9 cellular contexts compared by ENCODE assay signal in the genomic region with DNA sequence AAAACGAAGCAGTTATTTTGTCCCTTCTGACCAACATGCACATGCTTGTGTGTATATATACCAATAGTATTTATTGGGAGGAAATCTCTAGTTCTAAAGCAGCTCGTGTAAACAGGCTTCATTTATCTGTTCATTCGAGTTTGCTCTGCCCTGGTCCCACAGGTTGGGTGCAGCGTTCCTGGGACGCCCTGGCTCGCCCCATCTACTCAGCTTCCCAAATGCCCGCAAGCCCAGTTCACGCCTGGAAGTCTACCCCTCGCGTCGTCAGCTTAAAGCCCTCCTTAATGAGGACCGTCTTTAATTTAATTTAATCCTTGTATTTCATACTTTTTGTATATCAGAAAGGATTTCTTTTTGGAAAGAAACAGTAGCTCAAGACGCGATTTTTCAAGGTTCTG. TPM values are rescaled to one million over a fixed set of nuclear protein-coding genes. Genes with fewer than 3 reads are reported as not detected.
DNase-seq lines count a peak whose midpoint lies in the region; ATAC-seq, FAIRE-seq and TF ChIP-seq lines count a peak whose summit lies in the region.
"Had no signal": no experiment of that assay in that cellular context is flagged by ENCODE, and none has a peak within 500 bp of the region (broad histone marks: within the 10 kb centered on the region; RNA-seq: fewer than 3 reads in every experiment).

No MANE protein-coding gene starts in this region.

- H3K9me3 ChIP-seq in GM12878 (replicated peaks; ENCODE audit: control insufficient read depth, insufficient read depth, low read length), result no peaks in the 10 kb centered on the region
- no peaks in the 10 kb centered on the region for H3K9me3 ChIP-seq in HepG2 (ENCODE audit: low read length)
- no peaks in the 10 kb centered on the region for H3K9me3 ChIP-seq in tibial artery
- H3K9me3 ChIP-seq in body of pancreas, result no peaks in the 10 kb centered on the region

- H3K79me2 ChIP-seq in GM12878 (ENCODE audit: control insufficient read depth, insufficient read depth, low read length) (no peaks in the 10 kb centered on the region), HepG2 (ENCODE audit: insufficient read depth, low read length) (no peaks in the 10 kb centered on the region)

- TF ChIP-seq POLR2A in GM12878 (IDR thresholded peaks at IDR 0.05; ENCODE audit: low read depth, low read length) (no peak), HepG2 (IDR thresholded peaks at IDR 0.05; ENCODE audit: insufficient read depth in 1 of 2, low read depth in 2 of 2, low read length in 2 of 2) (no peak), body of pancreas (IDR thresholded peaks at IDR 0.05) (no peak)

- CTCF ChIA-PET in GM12878 (lab: Yijun Ruan, JAX), result interaction anchor here (0.6 to 1.4 kb wide), 2 partner anchors 45 to 1093 kb away, joined by 3 to 4 read pairs; a partner anchor contains a TSS
- CTCF ChIA-PET in HepG2 (lab: Yijun Ruan, JAX; ENCODE audit: low intra/inter-chr PET ratio, low total read pairs), result no interaction called here

- in situ Hi-C loops in GM12878 (cut with MboI), result no loop called here
- in situ Hi-C loops in HepG2 (cut with HindIII; ENCODE audit: extremely low pct_ligation_motif_present, low pct_unique_long_range_greater_than_20kb), result no loop called here

- RAD21 ChIA-PET in GM12878 (lab: Charles Lee; ENCODE audit: unreplicated experiment), result no interaction called here

- H3K4me3 Mint-ChIP-seq in activated CD4-positive, alpha-beta T cell treated with anti-CD3 and anti-CD28 coated beads, Interleukin-2, amount 10 ng/mL, durations not matched to agents 24 days and 14 days, result peak overlapping the region; percentile 77

- WGBS in GM12878 (ENCODE audit: insufficient coverage, insufficient replicate concordance, low lambda C conversion rate, missing lambda C conversion rate), result 33% methylated on average over 14 of the region's 14 CpGs
- WGBS in HepG2 (ENCODE audit: low lambda C conversion rate), result 50% methylated on average over 14 of the region's 14 CpGs
- WGBS in body of pancreas, 2 donors, result 7 to 10% methylated on average over 14 of the region's 14 CpGs

- H4K20me1 ChIP-seq in GM12878 (ENCODE audit: control insufficient read depth, insufficient read depth) (no peaks in the 10 kb centered on the region), HepG2 (ENCODE audit: insufficient read depth, low read length) (no peaks in the 10 kb centered on the region)

- POLR2A ChIA-PET in GM12878 (lab: Charles Lee) (no interaction called here), HepG2 (lab: Yijun Ruan, JAX) (no interaction called here)

- H3K4me1 Mint-ChIP-seq in activated CD4-positive, alpha-beta T cell treated with anti-CD3 and anti-CD28 coated beads, Interleukin-2, amount 10 ng/mL, durations not matched to agents 24 days and 14 days, result peaks cover 14% of the 10 kb centered on the region

- peaks cover 7% of the 10 kb centered on the region for H3K36me3 Mint-ChIP-seq in activated CD4-positive, alpha-beta T cell treated with anti-CD3 and anti-CD28 coated beads, Interleukin-2, amount 10 ng/mL, durations not matched to agents 24 days and 14 days (ENCODE audit: low read depth)

- H3K4me2 ChIP-seq in GM12878 (ENCODE audit: control insufficient read depth, insufficient read depth) (peak overlapping the region; percentile 17), HepG2 (ENCODE audit: low read depth, low read length) (peak overlapping the region; percentile 59)

- no peaks in the 10 kb centered on the region for H3K9me3 Mint-ChIP-seq in activated CD4-positive, alpha-beta T cell treated with anti-CD3 and anti-CD28 coated beads, Interleukin-2, amount 10 ng/mL, durations not matched to agents 24 days and 14 days

- ATAC-seq in GM12878, result peak; percentile 17; the same call in 1 of the 3 replicates
- ATAC-seq in HepG2, result peak; percentile 35; the same call in 2 of the 3 replicates
- ATAC-seq in body of pancreas, result no peak
- ATAC-seq: K562 had no signal

- peaks cover 29% of the 10 kb centered on the region for H3K27me3 Mint-ChIP-seq in activated CD4-positive, alpha-beta T cell treated with anti-CD3 and anti-CD28 coated beads, Interleukin-2, amount 10 ng/mL, durations not matched to agents 24 days and 14 days

- H3K9ac ChIP-seq in GM12878 (ENCODE audit: control insufficient read depth, insufficient read depth, low read length) (no peak overlapping the region), HepG2 (ENCODE audit: insufficient read depth, low read depth, low read length) (no peak overlapping the region)

- TF ChIP-seq EP300 in GM12878 (IDR thresholded peaks at IDR 0.05; ENCODE audit: borderline replicate concordance in 1 of 2, control insufficient read depth in 1 of 2, low read depth in 2 of 2, low read length in 2 of 2) (no peak), HepG2 (IDR thresholded peaks at IDR 0.05; ENCODE audit: low read depth in 2 of 2, low read length in 2 of 2) (no peak), HepG2 (CRISPR knock-in tag; IDR thresholded peaks at IDR 0.05; ENCODE audit: borderline replicate concordance) (no peak)

- DNase-seq in activated CD4-positive, alpha-beta T cell treated with anti-CD3 and anti-CD28 coated beads, Interleukin-2, amount 10 ng/mL, durations not matched to agents 24 days and 14 days, result no peak
- no peak for DNase-seq in activated CD4-positive, alpha-beta T cell treated with anti-CD3 and anti-CD28 coated beads for 48 hours
- DNase-seq in GM12878 (ENCODE audit: low read depth, low spot score) (no peak), HepG2 (ENCODE audit: low spot score) (no peak), tibial artery (no peak), DMS53 (lab: John Stamatoyannopoulos, UW) (no peak), Kasumi-1 (lab: John Stamatoyannopoulos, UW) (no peak), body of pancreas (no peak)

- BruUV-seq in GM12878 (replicated peaks; lab: Mats Ljungman, UMichigan) (no TSS peak), HepG2 (replicated peaks; lab: Mats Ljungman, UMichigan) (no TSS peak)

- intact Hi-C loops in activated CD4-positive, alpha-beta T cell treated with anti-CD3 and anti-CD28 coated beads, Interleukin-2, amount 10 ng/mL, durations not matched to agents 24 days and 14 days (cut with micrococcal nuclease), result loop anchor here (5.0 kb wide), 1 partner anchor 47 kb away; a partner anchor contains a TSS
- intact Hi-C loops in GM12878 (cut with micrococcal nuclease; ENCODE audit: unreplicated experiment) (no loop called here), HepG2 (cut with micrococcal nuclease; ENCODE audit: unreplicated experiment) (no loop called here), tibial artery (cut with DNase I; ENCODE audit: low total_unique reads) (no loop called here), body of pancreas (cut with DNase I) (no loop called here)

- no peak overlapping the region for H3K27ac ChIP-seq in GM12878 (ENCODE audit: control insufficient read depth, insufficient read depth)
- H3K27ac ChIP-seq in HepG2 (ENCODE audit: extremely low read length, insufficient read depth, low read length), result no peak overlapping the region
- H3K27ac ChIP-seq in tibial artery, result peak overlapping the region; percentile 16 to 37
- no peak overlapping the region for H3K27ac ChIP-seq in body of pancreas

- no peaks in the 10 kb centered on the region for H3K36me3 ChIP-seq in GM12878 (ENCODE audit: control insufficient read depth in 2 of 2, insufficient read depth in 2 of 2, low read length in 1 of 2)
- H3K36me3 ChIP-seq in HepG2 (replicated peaks in 1 of 2; ENCODE audit: control insufficient read depth in 1 of 2, insufficient read depth in 2 of 2, low read length in 2 of 2), result no peaks in the 10 kb centered on the region
- peaks cover 0 to 8% (median 0%) of the 10 kb centered on the region in 3 donors for H3K36me3 ChIP-seq in tibial artery
- no peaks in the 10 kb centered on the region for H3K36me3 ChIP-seq in body of pancreas (replicated peaks in 1 of 2; ENCODE audit: insufficient read depth in 1 of 2, low read depth in 2 of 2)

- SMC1A ChIA-PET in GM12878 (lab: Charles Lee; ENCODE audit: uncharacterized antibody, unreplicated experiment), result no interaction called here

- peaks cover 0 to 2% of the 10 kb centered on the region in 2 experiments; a peak in 2 of 4 replicates for H3K27me3 ChIP-seq in GM12878 (replicated peaks in 1 of 2; ENCODE audit: control insufficient read depth in 2 of 2, insufficient read depth in 2 of 2, low read length in 1 of 2)
- peaks cover 2 to 19% of the 10 kb centered on the region in 2 experiments for H3K27me3 ChIP-seq in HepG2 (ENCODE audit: control insufficient read depth in 1 of 2, insufficient read depth in 2 of 2, low read length in 2 of 2)
- H3K27me3 ChIP-seq in tibial artery, result peaks cover 0 to 5% of the 10 kb centered on the region in 2 donors
- H3K27me3 ChIP-seq in body of pancreas, result peaks cover 0 to 12% of the 10 kb centered on the region in 2 donors

- no peak overlapping the region for H3K27ac Mint-ChIP-seq in activated CD4-positive, alpha-beta T cell treated with anti-CD3 and anti-CD28 coated beads, Interleukin-2, amount 10 ng/mL, durations not matched to agents 24 days and 14 days

- FAIRE-seq in GM12878 (lab: Jason Lieb, UNC) (no peak), HepG2 (lab: Jason Lieb, UNC) (no peak)
- FAIRE-seq: K562 had no signal

- H3K4me1 ChIP-seq in GM12878 (ENCODE audit: control insufficient read depth, insufficient read depth, low read length), result no peaks in the 10 kb centered on the region
- 0 out of 2 replicates have a peak, but pooled peaks cover 7% of the 10 kb centered on the region for H3K4me1 ChIP-seq in HepG2 (ENCODE audit: insufficient read depth, low read length)
- H3K4me1 ChIP-seq in tibial artery, result peaks cover 0 to 16% (median 8%) of the 10 kb centered on the region in 4 donors
- peaks cover 13% of the 10 kb centered on the region for H3K4me1 ChIP-seq in body of pancreas

- no peak overlapping the region for H2AFZ ChIP-seq in GM12878 (ENCODE audit: control insufficient read depth, low read depth, low read length)
- no peak overlapping the region for H2AFZ ChIP-seq in HepG2 (ENCODE audit: low read length)

- no peak for TF ChIP-seq CTCF in GM12878 (IDR thresholded peaks at IDR 0.05 in 2 of 3, conservative IDR thresholded peaks at IDR 0.05 in 1 of 3; ENCODE audit: control insufficient read depth in 2 of 3, extremely low read depth in 1 of 3, insufficient read depth in 1 of 3, low read depth in 3 of 3, low read length in 3 of 3)
- no peak for TF ChIP-seq CTCF in HepG2 (CRISPR knock-in tag; IDR thresholded peaks at IDR 0.05)
- TF ChIP-seq CTCF in tibial artery (IDR thresholded peaks at IDR 0.05), result no peak
- no peak for TF ChIP-seq CTCF in body of pancreas (IDR thresholded peaks at IDR 0.05)

- no peak for TF ChIP-seq RAD21 in GM12878 (IDR thresholded peaks at IDR 0.05; ENCODE audit: insufficient read depth, low read depth, low read length)
- TF ChIP-seq RAD21 in HepG2 (CRISPR knock-in tag; IDR thresholded peaks at IDR 0.05), result no peak

- peak overlapping the region; percentile 42; the same call in 1 of the 2 replicates for H3K4me3 ChIP-seq in GM12878
- H3K4me3 ChIP-seq in HepG2 (replicated peaks in 1 of 3; ENCODE audit: insufficient read depth in 1 of 3, low read depth in 2 of 3, low read length in 3 of 3), result no peak overlapping the region; a peak in 1 of 6 replicates
- peak overlapping the region; percentile 52 to 54 for H3K4me3 ChIP-seq in tibial artery
- H3K4me3 ChIP-seq in body of pancreas, result no peak overlapping the region
- H3K4me3 ChIP-seq: K562 had no signal

RNA-seq across cellular contexts. Expression of a gene that starts 0.6 kb away (rescaled TPM):
- total RNA-seq in activated CD4-positive, alpha-beta T cell treated with anti-CD3 and anti-CD28 coated beads, Interleukin-2, amount 10 ng/mL, durations not matched to agents 24 days and 14 days, result 0.14 and 0.21 TPM in 2 replicates
- total RNA-seq in GM12878 (2013; cell fraction: nucleolus; rRNA removed), result 1.1 and 1.3 TPM in 2 replicates
- total RNA-seq in GM12878 (2014; rRNA removed) (0.17 and 0.38 TPM in 2 replicates), GM12878 (2014; rRNA removed; fragmentation: Illumina TruSeq; extraction: Trizol) (0.13 and 0.28 TPM in 2 replicates), GM12878 (2021) (0.13 and 0.15 TPM in 2 replicates), HepG2 (2016; rRNA removed; fragmentation: Illumina TruSeq; extraction: Trizol) (0.11 TPM in 1 of 2 replicates, not detected in the other), body of pancreas (1 to 10 TPM; 1.3 TPM)
- not detected for polyA plus RNA-seq in GM12878 (2011; ENCODE audit: low read depth)
- polyA plus RNA-seq in GM12878 (2011; rRNA removed) (0.07 and 0.12 TPM in 2 replicates), GM12878 (2014; fragmentation: Illumina TruSeq; extraction: Trizol) (0.04 TPM in 1 of 2 replicates, not detected in the other), GM12878 (2014; fragmentation: Nextera tagmentation; extraction: Ambion mirVana) (under 1 TPM; 0.03 to 0.04 TPM), GM12878 (2014; rRNA removed) (0.09 and 0.20 TPM in 2 replicates), GM12878 (2016; fragmentation: Nextera tagmentation; extraction: Ambion mirVana) (not detected), HepG2 (2011; rRNA removed) (0.15 and 0.18 TPM in 2 replicates)
- polyA plus RNA-seq in GM12878 (2011; cell fraction: cytosol; rRNA removed), result 0.03 TPM in 1 of 2 replicates, not detected in the other
- polyA plus RNA-seq in GM12878 (2011; cell fraction: nucleus; rRNA removed), result 0.29 and 0.31 TPM in 2 replicates
- 0.05 and 0.11 TPM in 2 replicates for polyA plus RNA-seq in GM12878 (2012)
- polyA minus RNA-seq in GM12878 (2011; rRNA and poly(A)+ RNA removed), result 0.26 and 0.95 TPM in 2 replicates
- polyA minus RNA-seq in GM12878 (2011; cell fraction: cytosol; rRNA and poly(A)+ RNA removed), result 0.40 TPM in 1 of 2 replicates, not detected in the other
- polyA minus RNA-seq in GM12878 (2011; cell fraction: nucleus; rRNA and poly(A)+ RNA removed), result 0.12 and 0.67 TPM in 2 replicates
- total RNA-seq in HepG2 (2016; cell fraction: cytosol; rRNA removed; fragmentation: Illumina TruSeq; extraction: Trizol; ENCODE audit: low read depth), result 0.51 and 0.62 TPM in 2 replicates
- 0.06 TPM in 1 of 2 replicates, not detected in the other for total RNA-seq in HepG2 (2016; cell fraction: insoluble cytoplasmic fraction; rRNA removed; fragmentation: Illumina TruSeq; extraction: Trizol)
- 0.21 and 0.37 TPM in 2 replicates for total RNA-seq in HepG2 (2016; cell fraction: membrane; rRNA removed; fragmentation: Illumina TruSeq; extraction: Trizol)
- not detected in 2 replicates for total RNA-seq in HepG2 (2016; cell fraction: nucleus; rRNA removed; fragmentation: Illumina TruSeq; extraction: Trizol)
- 0.05 and 0.06 TPM in 2 replicates for polyA plus RNA-seq in HepG2 (2011; cell fraction: cytosol; rRNA removed)
- polyA plus RNA-seq in HepG2 (2011; cell fraction: nucleus; rRNA removed), result 0.52 and 0.61 TPM in 2 replicates
- 0.15 TPM in 1 of 2 replicates, not detected in the other for polyA plus RNA-seq in HepG2 (2012)
- not detected in 2 replicates for polyA plus RNA-seq in HepG2 (2016; cell fraction: cytosol; fragmentation: Illumina TruSeq; extraction: Trizol; ENCODE audit: low read depth)
- polyA plus RNA-seq in HepG2 (2016; cell fraction: insoluble cytoplasmic fraction; fragmentation: Illumina TruSeq; extraction: Trizol; ENCODE audit: low read depth), result not detected in 2 replicates
- not detected in 2 replicates for polyA plus RNA-seq in HepG2 (2016; cell fraction: membrane; fragmentation: Illumina TruSeq; extraction: Trizol; ENCODE audit: low read depth)
- 0.16 TPM in 1 of 2 replicates, not detected in the other for polyA plus RNA-seq in HepG2 (2016; cell fraction: nucleus; fragmentation: Illumina TruSeq; extraction: Trizol; ENCODE audit: insufficient read depth, low read depth)
- polyA minus RNA-seq in HepG2 (2011; rRNA and poly(A)+ RNA removed; ENCODE audit: low replicate concordance), result 0.20 and 3.8 TPM in 2 replicates
- not detected in 2 replicates for polyA minus RNA-seq in HepG2 (2011; cell fraction: cytosol; rRNA and poly(A)+ RNA removed)
- 0.26 and 0.37 TPM in 2 replicates for polyA minus RNA-seq in HepG2 (2011; cell fraction: nucleus; rRNA and poly(A)+ RNA removed)

RNA-seq across cellular contexts. Expression of a gene that starts 45.1 kb away (rescaled TPM):
- 42.0 and 43.0 TPM in 2 replicates for total RNA-seq in activated CD4-positive, alpha-beta T cell treated with anti-CD3 and anti-CD28 coated beads, Interleukin-2, amount 10 ng/mL, durations not matched to agents 24 days and 14 days
- 157 and 173 TPM in 2 replicates for total RNA-seq in GM12878 (2013; cell fraction: nucleolus; rRNA removed)
- total RNA-seq in GM12878 (2014; rRNA removed) (24.4 and 26.5 TPM in 2 replicates), GM12878 (2014; rRNA removed; fragmentation: Illumina TruSeq; extraction: Trizol) (23.4 and 23.7 TPM in 2 replicates), GM12878 (2021) (16.1 and 16.3 TPM in 2 replicates), HepG2 (2016; rRNA removed; fragmentation: Illumina TruSeq; extraction: Trizol) (22.0 and 22.4 TPM in 2 replicates), body of pancreas (10 to 100 TPM; 35.3 to 44.6 TPM)
- 12.9 TPM for polyA plus RNA-seq in GM12878 (2011; ENCODE audit: low read depth)
- polyA plus RNA-seq in GM12878 (2011; rRNA removed) (25.7 and 41.5 TPM in 2 replicates), GM12878 (2014; fragmentation: Illumina TruSeq; extraction: Trizol) (26.7 and 35.6 TPM in 2 replicates), GM12878 (2014; fragmentation: Nextera tagmentation; extraction: Ambion mirVana) (10 to 100 TPM; 10.3 to 12.3 TPM), GM12878 (2014; rRNA removed) (22.8 and 25.2 TPM in 2 replicates), GM12878 (2016; fragmentation: Nextera tagmentation; extraction: Ambion mirVana) (10 to 100 TPM; 23.3 to 29.0 TPM), HepG2 (2011; rRNA removed) (13.6 and 17.2 TPM in 2 replicates)
- 8.5 and 10.3 TPM in 2 replicates for polyA plus RNA-seq in GM12878 (2011; cell fraction: cytosol; rRNA removed)
- 33.6 and 39.6 TPM in 2 replicates for polyA plus RNA-seq in GM12878 (2011; cell fraction: nucleus; rRNA removed)
- 15.5 and 16.1 TPM in 2 replicates for polyA plus RNA-seq in GM12878 (2012)
- polyA minus RNA-seq in GM12878 (2011; rRNA and poly(A)+ RNA removed), result 10.1 and 14.0 TPM in 2 replicates
- polyA minus RNA-seq in GM12878 (2011; cell fraction: cytosol; rRNA and poly(A)+ RNA removed), result 6.3 and 10.4 TPM in 2 replicates
- polyA minus RNA-seq in GM12878 (2011; cell fraction: nucleus; rRNA and poly(A)+ RNA removed), result 14.1 and 19.5 TPM in 2 replicates
- 12.7 and 13.9 TPM in 2 replicates for total RNA-seq in HepG2 (2016; cell fraction: cytosol; rRNA removed; fragmentation: Illumina TruSeq; extraction: Trizol; ENCODE audit: low read depth)
- total RNA-seq in HepG2 (2016; cell fraction: insoluble cytoplasmic fraction; rRNA removed; fragmentation: Illumina TruSeq; extraction: Trizol), result 19.3 and 21.4 TPM in 2 replicates
- total RNA-seq in HepG2 (2016; cell fraction: membrane; rRNA removed; fragmentation: Illumina TruSeq; extraction: Trizol), result 10.3 and 11.4 TPM in 2 replicates
- total RNA-seq in HepG2 (2016; cell fraction: nucleus; rRNA removed; fragmentation: Illumina TruSeq; extraction: Trizol), result 50.1 and 52.0 TPM in 2 replicates
- polyA plus RNA-seq in HepG2 (2011; cell fraction: cytosol; rRNA removed), result 4.5 and 6.7 TPM in 2 replicates
- polyA plus RNA-seq in HepG2 (2011; cell fraction: nucleus; rRNA removed), result 27.7 and 36.3 TPM in 2 replicates
- polyA plus RNA-seq in HepG2 (2012), result 12.7 and 15.8 TPM in 2 replicates
- polyA plus RNA-seq in HepG2 (2016; cell fraction: cytosol; fragmentation: Illumina TruSeq; extraction: Trizol; ENCODE audit: low read depth), result 3.9 and 4.1 TPM in 2 replicates
- 24.8 and 28.0 TPM in 2 replicates for polyA plus RNA-seq in HepG2 (2016; cell fraction: insoluble cytoplasmic fraction; fragmentation: Illumina TruSeq; extraction: Trizol; ENCODE audit: low read depth)
- polyA plus RNA-seq in HepG2 (2016; cell fraction: membrane; fragmentation: Illumina TruSeq; extraction: Trizol; ENCODE audit: low read depth), result 8.7 and 8.9 TPM in 2 replicates
- 71.2 and 78.2 TPM in 2 replicates for polyA plus RNA-seq in HepG2 (2016; cell fraction: nucleus; fragmentation: Illumina TruSeq; extraction: Trizol; ENCODE audit: insufficient read depth, low read depth)
- polyA minus RNA-seq in HepG2 (2011; rRNA and poly(A)+ RNA removed; ENCODE audit: low replicate concordance), result 5.9 and 12.4 TPM in 2 replicates
- polyA minus RNA-seq in HepG2 (2011; cell fraction: cytosol; rRNA and poly(A)+ RNA removed), result 4.7 TPM in 2 replicates
- 48.2 and 61.0 TPM in 2 replicates for polyA minus RNA-seq in HepG2 (2011; cell fraction: nucleus; rRNA and poly(A)+ RNA removed)

RNA-seq across cellular contexts. Expression of a gene that starts 49.9 kb away (rescaled TPM):
- 39.9 and 40.9 TPM in 2 replicates for total RNA-seq in activated CD4-positive, alpha-beta T cell treated with anti-CD3 and anti-CD28 coated beads, Interleukin-2, amount 10 ng/mL, durations not matched to agents 24 days and 14 days
- 39.3 and 45.4 TPM in 2 replicates for total RNA-seq in GM12878 (2013; cell fraction: nucleolus; rRNA removed)
- 32.2 and 39.3 TPM in 2 replicates for total RNA-seq in GM12878 (2014; rRNA removed)
- 51.4 and 52.4 TPM in 2 replicates for total RNA-seq in GM12878 (2014; rRNA removed; fragmentation: Illumina TruSeq; extraction: Trizol)
- total RNA-seq in GM12878 (2021), result 41.6 and 42.9 TPM in 2 replicates
- polyA plus RNA-seq in GM12878 (2011; ENCODE audit: low read depth), result 11.6 TPM
- 22.1 and 39.8 TPM in 2 replicates for polyA plus RNA-seq in GM12878 (2011; rRNA removed)
- polyA plus RNA-seq in GM12878 (2011; cell fraction: cytosol; rRNA removed), result 9.4 and 13.8 TPM in 2 replicates
- 15.1 and 20.2 TPM in 2 replicates for polyA plus RNA-seq in GM12878 (2011; cell fraction: nucleus; rRNA removed)
- 21.3 and 28.3 TPM in 2 replicates for polyA plus RNA-seq in GM12878 (2012)
- 58.6 and 65.3 TPM in 2 replicates for polyA plus RNA-seq in GM12878 (2014; fragmentation: Illumina TruSeq; extraction: Trizol)
- 10 to 100 TPM; 20.9 to 21.8 TPM for polyA plus RNA-seq in GM12878 (2014; fragmentation: Nextera tagmentation; extraction: Ambion mirVana)
- 20.6 and 25.6 TPM in 2 replicates for polyA plus RNA-seq in GM12878 (2014; rRNA removed)
- 10 to 100 TPM; 58.5 to 62.3 TPM for polyA plus RNA-seq in GM12878 (2016; fragmentation: Nextera tagmentation; extraction: Ambion mirVana)
- 15.1 and 19.2 TPM in 2 replicates for polyA minus RNA-seq in GM12878 (2011; rRNA and poly(A)+ RNA removed)
- polyA minus RNA-seq in GM12878 (2011; cell fraction: cytosol; rRNA and poly(A)+ RNA removed), result 13.5 and 13.6 TPM in 2 replicates
- 10.3 and 14.7 TPM in 2 replicates for polyA minus RNA-seq in GM12878 (2011; cell fraction: nucleus; rRNA and poly(A)+ RNA removed)
- 40.3 and 72.3 TPM in 2 replicates for total RNA-seq in HepG2 (2016; rRNA removed; fragmentation: Illumina TruSeq; extraction: Trizol)
- total RNA-seq in HepG2 (2016; cell fraction: cytosol; rRNA removed; fragmentation: Illumina TruSeq; extraction: Trizol; ENCODE audit: low read depth), result 5.2 and 5.6 TPM in 2 replicates
- 38.2 and 69.0 TPM in 2 replicates for total RNA-seq in HepG2 (2016; cell fraction: insoluble cytoplasmic fraction; rRNA removed; fragmentation: Illumina TruSeq; extraction: Trizol)
- 15.4 and 19.6 TPM in 2 replicates for total RNA-seq in HepG2 (2016; cell fraction: membrane; rRNA removed; fragmentation: Illumina TruSeq; extraction: Trizol)
- total RNA-seq in HepG2 (2016; cell fraction: nucleus; rRNA removed; fragmentation: Illumina TruSeq; extraction: Trizol), result 36.5 and 37.2 TPM in 2 replicates
- polyA plus RNA-seq in HepG2 (2011; rRNA removed), result 4.9 and 6.7 TPM in 2 replicates
- polyA plus RNA-seq in HepG2 (2011; cell fraction: cytosol; rRNA removed), result 3.7 and 5.1 TPM in 2 replicates
- 5.0 and 5.6 TPM in 2 replicates for polyA plus RNA-seq in HepG2 (2011; cell fraction: nucleus; rRNA removed)
- 12.9 and 23.5 TPM in 2 replicates for polyA plus RNA-seq in HepG2 (2012)
- polyA plus RNA-seq in HepG2 (2016; cell fraction: cytosol; fragmentation: Illumina TruSeq; extraction: Trizol; ENCODE audit: low read depth), result 2.6 and 3.1 TPM in 2 replicates
- 77.0 and 80.7 TPM in 2 replicates for polyA plus RNA-seq in HepG2 (2016; cell fraction: insoluble cytoplasmic fraction; fragmentation: Illumina TruSeq; extraction: Trizol; ENCODE audit: low read depth)
- polyA plus RNA-seq in HepG2 (2016; cell fraction: membrane; fragmentation: Illumina TruSeq; extraction: Trizol; ENCODE audit: low read depth), result 8.4 TPM in 2 replicates
- polyA plus RNA-seq in HepG2 (2016; cell fraction: nucleus; fragmentation: Illumina TruSeq; extraction: Trizol; ENCODE audit: insufficient read depth, low read depth), result 50.3 and 52.7 TPM in 2 replicates
- polyA minus RNA-seq in HepG2 (2011; rRNA and poly(A)+ RNA removed; ENCODE audit: low replicate concordance), result 2.7 and 7.5 TPM in 2 replicates
- polyA minus RNA-seq in HepG2 (2011; cell fraction: cytosol; rRNA and poly(A)+ RNA removed), result 12.1 and 17.6 TPM in 2 replicates
- polyA minus RNA-seq in HepG2 (2011; cell fraction: nucleus; rRNA and poly(A)+ RNA removed), result 21.6 and 22.9 TPM in 2 replicates
- 1 to 10 TPM; 5.2 to 5.9 TPM for total RNA-seq in body of pancreas

Comparison
In these comparisons a context has a peak if more than half of its experiments do, and no peak if none do; other contexts are left out.
1. H3K27ac ChIP-seq: peak in tibial artery (2 of 2); none in GM12878 (single experiment), HepG2 (single experiment) and body of pancreas (0 of 4).
2. H3K4me3 ChIP-seq: peak in GM12878 (single experiment) and tibial artery (2 of 2); none in HepG2 (0 of 3) and body of pancreas (0 of 2).